In genomic region chr9:79165006-79165405, GRCh38 we compare ENCODE assay signal across 19 cellular contexts.
DNase-seq lines count a peak whose midpoint lies in the region; ATAC-seq and TF ChIP-seq lines count a peak whose summit lies in the region.
"Had no signal": no experiment of that assay in that cellular context is flagged by ENCODE, and none has a peak within 500 bp of the region (broad histone marks: within the 10 kb centered on the region; RNA-seq: fewer than 3 reads in every experiment).

No MANE protein-coding gene starts in this region.

- H3K4me3 ChIP-seq in IMR-90 (ENCODE audit: insufficient read depth, low read depth, low read length) (no peak overlapping the region), fibroblast of the aortic adventitia (ENCODE audit: low read depth, low read length) (no peak overlapping the region), H7 (ENCODE audit: insufficient read depth, low read depth, low read length) (no peak overlapping the region)
- H3K4me3 ChIP-seq: lung, SJSA1 had no signal

- H4K91ac ChIP-seq in IMR-90 (ENCODE audit: insufficient read depth, low read depth, low read length), result no peak overlapping the region

- H4K8ac ChIP-seq in IMR-90 (ENCODE audit: low read depth in 2 of 2, low read length in 2 of 2), result no peak overlapping the region

- no peaks in the 10 kb centered on the region for H3K9me1 ChIP-seq in IMR-90 (ENCODE audit: insufficient read depth, low read length)

- CTCF ChIA-PET in IMR-90 (lab: Yijun Ruan, JAX), result interaction anchor here (0.6 kb wide), 2 partner anchors 9 to 10 kb away, joined by 3 read pairs; no protein-coding TSS in a partner anchor

- H2BK15ac ChIP-seq in IMR-90 (ENCODE audit: low read depth, low read length), result no peak overlapping the region

- no peak overlapping the region for H2AFZ ChIP-seq in IMR-90 (replicated peaks; ENCODE audit: low read length, poor library complexity)
- H2AFZ ChIP-seq: parathyroid adenoma had no signal

- H3K4ac ChIP-seq in IMR-90 (ENCODE audit: low read depth, low read length), result no peak overlapping the region

- H3K23ac ChIP-seq in IMR-90 (ENCODE audit: low read depth, low read length), result no peak overlapping the region

- no peaks in the 10 kb centered on the region for H4K20me1 ChIP-seq in IMR-90 (ENCODE audit: insufficient read depth, low read length)

- H2BK20ac ChIP-seq in IMR-90 (ENCODE audit: low read depth, low read length), result no peak overlapping the region

- intact Hi-C loops in IMR-90 (cut with micrococcal nuclease), result no loop called here

- no peak overlapping the region for H2BK5ac ChIP-seq in IMR-90 (ENCODE audit: low read depth, low read length, poor library complexity, severe bottlenecking)

- no peak for TF ChIP-seq POLR2A in IMR-90 (IDR thresholded peaks at IDR 0.05; ENCODE audit: low read depth, low read length)

- H3K4me2 ChIP-seq in IMR-90 (ENCODE audit: low read depth, low read length), result no peak overlapping the region

- ATAC-seq in IMR-90 (ENCODE audit: low read depth) (no peak), GM19395 (IDR thresholded peaks at IDR 0.05; ENCODE audit: unreplicated experiment) (no peak), GM21526 (IDR thresholded peaks at IDR 0.05; ENCODE audit: low FRiP score, unreplicated experiment) (no peak)
- ATAC-seq: activated CD4-positive, alpha-beta T cell treated with anti-CD3 and anti-CD28 coated beads for 36 hours; naive thymus-derived CD4-positive, alpha-beta T cell had no signal

- DNase-seq in AG20443 (ENCODE audit: low spot score) (peak; percentile 14), IMR-90 (peak; percentile 79), SK-MEL-5 (ENCODE audit: low read depth, low spot score) (peak; percentile 44), fibroblast of the aortic adventitia (ENCODE audit: low read depth) (peak; percentile 29), H7 (no peak), GM13976 (ENCODE audit: low spot score) (no peak)
- DNase-seq: activated CD4-positive, alpha-beta T cell treated with anti-CD3 and anti-CD28 coated beads for 36 hours; activated gamma-delta T cell; GOT3; Karpas-422; naive thymus-derived CD4-positive, alpha-beta T cell; NCI-H1694; NCI-H226; T1000 had no signal

- no peak overlapping the region for H2AK9ac ChIP-seq in IMR-90 (replicated peaks; ENCODE audit: low read depth, low read length, poor library complexity)

- BruUV-seq in IMR-90 (replicated peaks; lab: Mats Ljungman, UMichigan), result no TSS peak

- no peak overlapping the region for H3K18ac ChIP-seq in IMR-90 (ENCODE audit: low read depth, low read length)

- H3K79me1 ChIP-seq in IMR-90 (ENCODE audit: low read depth in 1 of 2, low read length in 2 of 2), result no peaks in the 10 kb centered on the region

- no peaks in the 10 kb centered on the region for H3K27me3 ChIP-seq in IMR-90 (ENCODE audit: control insufficient read depth, insufficient read depth, low read length)
- no peaks in the 10 kb centered on the region for H3K27me3 ChIP-seq in H7 (ENCODE audit: control insufficient read depth, insufficient read depth, low read length)
- H3K27me3 ChIP-seq: SJSA1 had no signal

- dilution Hi-C loops in IMR-90 (cut with HindIII; ENCODE audit: low sequenced_read_pairs, unreplicated experiment), result no loop called here

- H3K36me3 ChIP-seq in IMR-90 (ENCODE audit: control insufficient read depth, insufficient read depth, low read length) (no peaks in the 10 kb centered on the region), H7 (replicated peaks; ENCODE audit: control insufficient read depth, insufficient read depth, low read length) (no peaks in the 10 kb centered on the region)
- H3K36me3 ChIP-seq: SJSA1 had no signal

- no peak overlapping the region for H2BK120ac ChIP-seq in IMR-90 (ENCODE audit: low read depth, low read length)

- POLR2A ChIA-PET in IMR-90 (lab: Charles Lee; ENCODE audit: unreplicated experiment), result no interaction called here

- H3K56ac ChIP-seq in IMR-90 (ENCODE audit: extremely low read depth, insufficient read depth, low read length), result no peak overlapping the region

- H3K14ac ChIP-seq in IMR-90 (replicated peaks; ENCODE audit: low read depth, low read length), result no peak overlapping the region

- TF ChIP-seq RAD21 in IMR-90 (IDR thresholded peaks at IDR 0.05; ENCODE audit: low read length), result no peak

- H3K9ac ChIP-seq in IMR-90 (ENCODE audit: low read depth, low read length), result no peak overlapping the region
- H3K9ac ChIP-seq: parathyroid adenoma had no signal

- 50% methylated on average over 2 of the region's 5 CpGs; no CpG with 5 or more reads in 1 of the 2 experiments for WGBS in IMR-90 (ENCODE audit: extremely low coverage in 2 of 2, insufficient read length in 1 of 2), 2 experiments

- H3K9me3 ChIP-seq in IMR-90 (ENCODE audit: control insufficient read depth, insufficient read depth, low read length), result no peaks in the 10 kb centered on the region
- H3K9me3 ChIP-seq: SJSA1 had no signal

- in situ Hi-C loops in IMR-90 (cut with MboI; ENCODE audit: low sequenced_read_pairs) (no loop called here), SK-MEL-5 (cut with HindIII; ENCODE audit: low pct_unique_long_range_greater_than_20kb, low sequenced_read_pairs) (no loop called here), GM13976 (cut with MboI; ENCODE audit: low sequenced_read_pairs, unreplicated experiment) (no loop called here)

- H2AK5ac ChIP-seq in IMR-90 (ENCODE audit: low read depth, low read length), result no peak overlapping the region

- no peak for TF ChIP-seq CTCF in IMR-90 (conservative IDR thresholded peaks at IDR 0.05; ENCODE audit: low read depth, low read length)
- no peak for TF ChIP-seq CTCF in fibroblast of the aortic adventitia (IDR thresholded peaks at IDR 0.05; ENCODE audit: insufficient read depth, low read length)
- no peak for TF ChIP-seq CTCF in GM13976 (IDR thresholded peaks at IDR 0.05; ENCODE audit: borderline replicate concordance, control extremely low read depth, extremely low read depth, insufficient read depth, missing control alignments)

- H4K5ac ChIP-seq in IMR-90 (ENCODE audit: low read depth, low read length), result no peak overlapping the region

- H3K4me1 ChIP-seq in IMR-90 (ENCODE audit: control insufficient read depth, insufficient read depth, low read length), result no peaks in the 10 kb centered on the region
- H3K4me1 ChIP-seq: parathyroid adenoma, SJSA1 had no signal

- H3K27ac ChIP-seq in IMR-90 (ENCODE audit: insufficient read depth, low read length), result no peak overlapping the region
- H3K27ac ChIP-seq: parathyroid adenoma, SJSA1 had no signal

TF ChIP-seq in IMR-90, 13 proteins besides CTCF, POLR2A, EP300 and RAD21:
- TF ChIP-seq CEBPB (IDR thresholded peaks at IDR 0.05; ENCODE audit: low read depth, low read length), result peak; percentile 80
- TF ChIP-seq RFX5 (IDR thresholded peaks at IDR 0.05; ENCODE audit: low read depth, low read length), result no peak
- TF ChIP-seq SMC3 (IDR thresholded peaks at IDR 0.05; ENCODE audit: low read depth, low read length), result no peak
- TF ChIP-seq RCOR1 (IDR thresholded peaks at IDR 0.05; ENCODE audit: insufficient replicate concordance, low read length), result no peak
- TF ChIP-seq USF2 (IDR thresholded peaks at IDR 0.05; ENCODE audit: low read depth, low read length), result peak; percentile 71
- TF ChIP-seq BHLHE40 (IDR thresholded peaks at IDR 0.05; ENCODE audit: low read depth, low read length), result peak; percentile 19; the same call in 1 of the 2 replicates

Comparison
In these comparisons a context has a peak if more than half of its experiments do, and no peak if none do; other contexts are left out.
1. DNase-seq: peak in AG20443 (single experiment), IMR-90 (single experiment), SK-MEL-5 (single experiment) and fibroblast of the aortic adventitia (single experiment); none in H7 (single experiment) and GM13976 (single experiment).